15 cellular contexts compared by ENCODE assay signal in the genomic region with DNA sequence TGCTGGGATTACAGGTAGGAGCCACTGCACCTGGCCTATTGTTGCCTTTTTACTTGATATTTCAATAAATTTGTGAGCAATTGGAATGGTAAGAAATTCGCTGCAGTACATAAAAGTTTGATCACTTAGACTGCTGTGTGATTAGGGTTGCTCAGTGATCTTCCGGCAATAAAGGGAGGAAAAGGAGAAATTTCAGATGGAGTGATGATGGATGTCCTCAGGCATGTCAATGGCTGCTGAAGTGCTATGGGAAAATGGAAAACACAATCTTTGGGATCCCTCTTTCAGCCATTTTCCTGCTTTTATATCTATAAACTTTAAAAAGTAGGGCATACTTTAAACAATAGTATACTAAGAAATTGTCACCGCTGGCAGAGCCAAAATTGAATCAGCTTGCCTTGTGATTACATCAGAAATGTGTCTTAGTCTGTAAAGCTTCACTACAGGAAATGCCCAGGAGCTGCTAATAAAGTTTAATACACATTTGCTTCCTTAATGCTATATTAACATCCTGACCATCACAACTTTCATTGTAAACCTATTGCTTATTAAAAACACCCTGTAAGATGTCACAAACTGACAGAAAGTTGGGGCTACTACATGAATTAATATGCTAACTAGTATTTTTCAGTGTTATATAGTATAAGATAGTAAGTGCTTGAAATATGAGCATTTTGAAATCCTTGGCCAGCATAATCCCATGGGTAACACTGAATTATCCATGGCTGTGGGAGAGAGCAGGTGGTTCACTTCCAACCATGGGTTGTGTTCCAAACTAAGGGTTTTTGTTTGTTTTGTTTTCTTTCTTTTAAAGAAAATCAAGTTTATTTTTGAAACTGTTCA. TPM values are rescaled to one million over a fixed set of nuclear protein-coding genes. Genes with fewer than 3 reads are reported as not detected.
A peak's percentile ranks its signal among the peaks of the same experiment; 100 is the strongest.
DNase-seq lines count a peak whose midpoint lies in the region; ATAC-seq and TF ChIP-seq lines count a peak whose summit lies in the region.
"Had no signal": no experiment of that assay in that cellular context is flagged by ENCODE, and none has a peak within 500 bp of the region (broad histone marks: within the 10 kb centered on the region; RNA-seq: fewer than 3 reads in every experiment).

No MANE protein-coding gene starts in this region.

- H3K36me3 ChIP-seq in left ventricle myocardium inferior (no peaks in the 10 kb centered on the region), SK-N-MC (ENCODE audit: insufficient read depth, low read length) (no peaks in the 10 kb centered on the region), uterus (no peaks in the 10 kb centered on the region)
- H3K36me3 ChIP-seq: adrenal gland, neural progenitor cell had no signal

- H3K4me3 ChIP-seq in left ventricle myocardium inferior (no peak overlapping the region), SK-N-MC (peak overlapping the region; percentile 13), fibroblast of villous mesenchyme (ENCODE audit: low read depth, low read length) (no peak overlapping the region), uterus (no peak overlapping the region)
- H3K4me3 ChIP-seq: adrenal gland, neural progenitor cell had no signal

- H3K27ac ChIP-seq in left ventricle myocardium inferior (replicated peaks) (peak overlapping the region; percentile 98), SK-N-MC (peak overlapping the region; percentile 78), uterus (peak overlapping the region; percentile 2 to 6)
- H3K27ac ChIP-seq: neural progenitor cell had no signal

- no peak for ATAC-seq in Right ventricle myocardium inferior
- no peak for ATAC-seq in GM21723 (IDR thresholded peaks at IDR 0.05; ENCODE audit: unreplicated experiment)
- ATAC-seq: WTC11 had no signal

- intact Hi-C loops in left ventricle myocardium inferior (cut with micrococcal nuclease): no loop called here
- intact Hi-C loops in Right ventricle myocardium inferior (cut with DNase I): loop anchor here (2.0 kb wide), 1 partner anchor 43 kb away; no protein-coding TSS in a partner anchor
- intact Hi-C loops in uterus (cut with DNase I; ENCODE audit: low total_unique reads): loop anchor here (10.0 kb wide), 1 partner anchor 1033 kb away; no protein-coding TSS in a partner anchor

- DNase-seq in left ventricle myocardium inferior (no peak), Right ventricle myocardium inferior (ENCODE audit: missing footprints) (no peak), SK-N-MC (ENCODE audit: low read depth, low spot score) (no peak), fibroblast of villous mesenchyme (ENCODE audit: low read depth) (peak; percentile 60), uterus (no peak), NCI-H69 (lab: John Stamatoyannopoulos, UW) (no peak), NCI-H2196 treated with DMSO at 0.1 percent for 48 hours (lab: John Stamatoyannopoulos, UW; ENCODE audit: unreplicated experiment) (no peak)
- DNase-seq: activated CD8-positive, alpha-beta memory T cell treated with anti-CD3 and anti-CD28 coated beads, Interleukin-2, amount 50 U/mL, for 48 hours; adrenal gland; DMS79; glutamatergic neuron; SK-N-SH had no signal

- H3K27me3 ChIP-seq in left ventricle myocardium inferior (ENCODE audit: low read depth): no peaks in the 10 kb centered on the region
- no peaks in the 10 kb centered on the region for H3K27me3 ChIP-seq in uterus
- H3K27me3 ChIP-seq: adrenal gland had no signal

- H3K4me1 ChIP-seq in left ventricle myocardium inferior (peaks cover 48% of the 10 kb centered on the region), uterus (peaks cover 0 to 10% of the 10 kb centered on the region in 2 donors)

- no peaks in the 10 kb centered on the region for H3K9me3 ChIP-seq in left ventricle myocardium inferior (replicated peaks)
- no peaks in the 10 kb centered on the region for H3K9me3 ChIP-seq in SK-N-MC (ENCODE audit: low read depth, low read length)
- no peaks in the 10 kb centered on the region for H3K9me3 ChIP-seq in uterus
- H3K9me3 ChIP-seq: adrenal gland, SK-N-SH had no signal

- TF ChIP-seq POLR2A in uterus (IDR thresholded peaks at IDR 0.05): no peak

- peak overlapping the region; percentile 51 for H3K9ac ChIP-seq in SK-N-MC (ENCODE audit: insufficient read length)
- H3K9ac ChIP-seq: neural progenitor cell, SK-N-SH had no signal

- TF ChIP-seq CTCF in left ventricle myocardium inferior (IDR thresholded peaks at IDR 0.05; ENCODE audit: borderline replicate concordance) (no peak), fibroblast of villous mesenchyme (IDR thresholded peaks at IDR 0.05; ENCODE audit: insufficient read depth, low read depth, low read length) (no peak), uterus (IDR thresholded peaks at IDR 0.05) (no peak)

RNA-seq across cellular contexts. Expression of a gene that starts 13.8 kb away (rescaled TPM):
- total RNA-seq in left ventricle myocardium inferior: 6.8 TPM
- 6.2 TPM for total RNA-seq in Right ventricle myocardium inferior
- 7.4 and 9.5 TPM in 2 replicates for total RNA-seq in fibroblast of villous mesenchyme
- 10 to 100 TPM in 3 of 4 donors, 1 to 10 TPM in 1; 1.5 to 17.4 (median 13.5) TPM for total RNA-seq in uterus

RNA-seq across cellular contexts. Expression of a gene that starts 20.9 kb away (rescaled TPM):
- total RNA-seq in left ventricle myocardium inferior (2.1 TPM), Right ventricle myocardium inferior (2.9 TPM), fibroblast of villous mesenchyme (78.2 and 98.2 TPM in 2 replicates), uterus (10 to 100 TPM in 1 of 4 donors, 1 to 10 TPM in 2, not detected in 1; 5.9 to 20.9 (median 7.2) TPM)

Comparison
In these comparisons a context has a peak if more than half of its experiments do, and no peak if none do; other contexts are left out.
1. H3K27ac ChIP-seq: peak in every context shown above with its lines; median percentile 98 in left ventricle myocardium inferior; 78 in SK-N-MC; 4 in uterus.